8 cellular contexts compared by ENCODE assay signal in the genomic region with DNA sequence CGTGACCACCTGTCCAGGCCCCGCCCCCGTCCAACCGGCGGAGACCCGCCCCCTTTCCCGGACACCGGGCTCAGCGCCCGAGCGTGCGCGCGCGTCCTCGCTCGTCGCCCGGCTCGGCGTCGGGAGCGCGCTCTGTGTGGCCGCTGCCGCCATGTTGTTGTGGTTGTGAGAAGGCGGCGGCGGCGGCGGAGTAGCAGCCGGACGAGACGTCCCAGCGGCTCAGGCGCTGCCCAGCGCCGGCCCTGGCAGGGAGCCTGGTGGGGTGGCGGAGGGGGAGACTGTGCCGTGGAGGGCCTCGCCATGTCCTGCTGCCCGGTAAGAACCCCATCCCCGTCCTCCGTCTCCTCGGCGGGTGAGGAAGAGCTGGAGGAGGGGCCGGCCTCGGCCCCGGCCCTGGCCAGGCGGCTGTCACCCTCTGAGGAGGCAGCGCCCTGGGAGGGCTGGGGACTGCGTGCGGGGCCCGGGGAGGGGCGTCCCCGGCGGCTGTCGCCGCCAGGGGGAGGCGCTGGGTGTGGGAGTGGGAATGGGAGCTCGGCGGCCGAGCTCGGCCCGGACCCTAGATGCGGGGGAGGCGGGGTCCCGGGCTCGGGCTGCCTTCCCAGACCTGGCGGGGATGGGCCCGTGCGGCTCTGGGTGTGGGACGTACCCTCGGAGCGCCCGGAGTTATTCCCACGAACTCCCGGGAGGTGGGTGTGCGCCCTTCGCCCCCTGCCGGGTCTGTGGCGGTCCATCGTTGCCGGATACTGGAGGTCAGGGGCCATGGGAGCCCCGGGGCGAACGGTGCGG. TPM values are rescaled to one million over a fixed set of nuclear protein-coding genes. Genes with fewer than 3 reads are reported as not detected.
DNase-seq lines count a peak whose midpoint lies in the region; ATAC-seq and TF ChIP-seq lines count a peak whose summit lies in the region.

A gene (plus strand): TSS at position 130 of the 786 bp plus-strand sequence. CDS start 87,886 bp downstream, outside the sequence.

- H3K4me1 ChIP-seq in HEK293 (ENCODE audit: control insufficient read depth, insufficient read depth, low read length) (peaks cover 19% of the 10 kb centered on the region), adrenal gland (replicated peaks in 1 of 2) (peaks cover 14 to 45% of the 10 kb centered on the region in 2 donors), heart right ventricle (peaks cover 11 to 50% (median 46%) of the 10 kb centered on the region in 9 donors), upper lobe of left lung (peaks cover 40 to 43% (median 41%) of the 10 kb centered on the region in 4 donors)

- ATAC-seq in heart right ventricle, result peak; percentile 90 to 97 (median 94)
- ATAC-seq in upper lobe of left lung (ENCODE audit: low FRiP score in 2 of 2), result peak; percentile 88 to 93

- no peaks in the 10 kb centered on the region for H3K36me3 ChIP-seq in HEK293 (ENCODE audit: control insufficient read depth in 2 of 2, insufficient read depth in 1 of 2, low read length in 2 of 2)
- H3K36me3 ChIP-seq in adrenal gland (replicated peaks in 1 of 2), result no peaks in the 10 kb centered on the region
- H3K36me3 ChIP-seq in heart right ventricle, result no peaks in the 10 kb centered on the region
- H3K36me3 ChIP-seq in upper lobe of left lung, result no peaks in the 10 kb centered on the region

- H3K9me3 ChIP-seq in HEK293 (ENCODE audit: control insufficient read depth, insufficient read depth, low read depth, low read length) (no peaks in the 10 kb centered on the region), adrenal gland (replicated peaks in 1 of 3) (no peaks in the 10 kb centered on the region), heart right ventricle (no peaks in the 10 kb centered on the region), upper lobe of left lung (no peaks in the 10 kb centered on the region)

- peak within 1 kb of the TSS; percentile 97 for H3K27ac ChIP-seq in HEK293 (ENCODE audit: extremely low read depth, low read depth, low read length)
- peak within 1 kb of the TSS; percentile 91 to 97 (median 95) for H3K27ac ChIP-seq in adrenal gland
- peak within 1 kb of the TSS; percentile 86 to 100 (median 98) for H3K27ac ChIP-seq in heart right ventricle
- H3K27ac ChIP-seq in upper lobe of left lung, result peak within 1 kb of the TSS; percentile 95 to 99 (median 98)

- TF ChIP-seq CTCF in HEK293 (tag by site-specific recombination; IDR thresholded peaks at IDR 0.05), result peak; percentile 62
- peak; percentile 23 to 52 (median 44) for TF ChIP-seq CTCF in adrenal gland (IDR thresholded peaks at IDR 0.05)
- TF ChIP-seq CTCF in heart right ventricle (IDR thresholded peaks at IDR 0.05), result peak in 8 of 9 donors; percentile 8 to 70 (median 54)
- TF ChIP-seq CTCF in upper lobe of left lung (IDR thresholded peaks at IDR 0.05), result peak in 5 of 6 experiments; percentile 48 to 71 (median 64)

- H3K27me3 ChIP-seq in adrenal gland, result no peaks in the 10 kb centered on the region
- H3K27me3 ChIP-seq in heart right ventricle, result no peaks in the 10 kb centered on the region
- no peaks in the 10 kb centered on the region for H3K27me3 ChIP-seq in upper lobe of left lung

- TF ChIP-seq POLR2A in adrenal gland (IDR thresholded peaks at IDR 0.05) (peak; percentile 67 to 80), upper lobe of left lung (IDR thresholded peaks at IDR 0.05) (peak in 3 of 4 donors; percentile 39 to 87 (median 81))

- intact Hi-C loops in adrenal gland (cut with DNase I), result loop anchor here in 1 of 2 donors (10.0 kb wide), 1 partner anchor 122 kb away; no protein-coding TSS in a partner anchor
- intact Hi-C loops in heart right ventricle (cut with DNase I), result loop anchor here in 7 of 10 donors (1.0 to 10.0 kb wide), 4 partner anchors 45 to 122 kb away; a partner anchor contains a TSS
- intact Hi-C loops in posterior vena cava (cut with DNase I), result no loop called here

- peak within 1 kb of the TSS; percentile 99 for H3K4me3 ChIP-seq in HEK293 (ENCODE audit: low read depth, low read length)
- H3K4me3 ChIP-seq in adrenal gland, result peak within 1 kb of the TSS; percentile 65 to 96 (median 89)
- H3K4me3 ChIP-seq in heart right ventricle, result peak within 1 kb of the TSS; percentile 68 to 99 (median 95)
- peak within 1 kb of the TSS; percentile 86 to 98 (median 92) for H3K4me3 ChIP-seq in upper lobe of left lung

- POLR2A ChIA-PET in HEK293 (lab: Yijun Ruan, JAX), result interaction anchor here (0.7 to 1.7 kb wide), 15 partner anchors 11 to 118 kb away, joined by 3 to 9 read pairs (median 4); a partner anchor contains a TSS

- CTCF ChIA-PET in HEK293 (lab: Yijun Ruan, JAX), result interaction anchor here (0.5 to 1.7 kb wide), 6 partner anchors 21 to 244 kb away, joined by 3 to 5 read pairs (median 4); a partner anchor contains a TSS

- peak; percentile 77 for DNase-seq in GM04504 (ENCODE audit: low read depth)
- DNase-seq in NCI-H1092 (lab: John Stamatoyannopoulos, UW), result peak; percentile 91
- DNase-seq in T-helper 1 cell, result peak; percentile 76 to 93 (median 84)
- peak; percentile 92 to 97 (median 95) for DNase-seq in adrenal gland
- DNase-seq in heart right ventricle, result peak; percentile 94 to 96
- DNase-seq in posterior vena cava (ENCODE audit: low spot score), result peak; percentile 98
- peak; percentile 97 to 99 for DNase-seq in upper lobe of left lung

- no peak for TF ChIP-seq EP300 in upper lobe of left lung (IDR thresholded peaks at IDR 0.05)

- 0 to 2% (median 0%) methylated on average over 1 to 88 of the region's 88 CpGs for WGBS in adrenal gland, 4 donors
- WGBS in heart right ventricle, 2 donors, result 0% methylated on average over 78 to 88 of the region's 88 CpGs
- 0% methylated on average over 19 to 55 of the region's 88 CpGs for WGBS in upper lobe of left lung, 2 donors

TF ChIP-seq in HEK293, 187 proteins besides CTCF, POLR2A, EP300 and RAD21 (continues in another document):
- TF ChIP-seq, protein P1, sequence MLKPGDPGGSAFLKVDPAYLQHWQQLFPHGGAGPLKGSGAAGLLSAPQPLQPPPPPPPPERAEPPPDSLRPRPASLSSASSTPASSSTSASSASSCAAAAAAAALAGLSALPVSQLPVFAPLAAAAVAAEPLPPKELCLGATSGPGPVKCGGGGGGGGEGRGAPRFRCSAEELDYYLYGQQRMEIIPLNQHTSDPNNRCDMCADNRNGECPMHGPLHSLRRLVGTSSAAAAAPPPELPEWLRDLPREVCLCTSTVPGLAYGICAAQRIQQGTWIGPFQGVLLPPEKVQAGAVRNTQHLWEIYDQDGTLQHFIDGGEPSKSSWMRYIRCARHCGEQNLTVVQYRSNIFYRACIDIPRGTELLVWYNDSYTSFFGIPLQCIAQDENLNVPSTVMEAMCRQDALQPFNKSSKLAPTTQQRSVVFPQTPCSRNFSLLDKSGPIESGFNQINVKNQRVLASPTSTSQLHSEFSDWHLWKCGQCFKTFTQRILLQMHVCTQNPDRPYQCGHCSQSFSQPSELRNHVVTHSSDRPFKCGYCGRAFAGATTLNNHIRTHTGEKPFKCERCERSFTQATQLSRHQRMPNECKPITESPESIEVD (tag by site-specific recombination; IDR thresholded peaks at IDR 0.05), result no peak
- TF ChIP-seq ZNF274 (IDR thresholded peaks at IDR 0.05; ENCODE audit: low read length), result no peak
- no peak for TF ChIP-seq ZNF274 (tag by site-specific recombination; IDR thresholded peaks at IDR 0.05; ENCODE audit: borderline replicate concordance)
- 0 out of 2 replicates have a peak, but pooled peaks have one; percentile 43 for TF ChIP-seq ZNF560 (tag by site-specific recombination; IDR thresholded peaks at IDR 0.05; ENCODE audit: borderline replicate concordance)
- TF ChIP-seq BCL11A (tag by site-specific recombination; IDR thresholded peaks at IDR 0.05; ENCODE audit: low read depth), result peak; percentile 58; the same call in 1 of the 2 replicates
- no peak for TF ChIP-seq ZNF626 (tag by site-specific recombination; IDR thresholded peaks at IDR 0.05)
- no peak for TF ChIP-seq HOXC10 (CRISPR knock-in tag; IDR thresholded peaks at IDR 0.05)
- no peak for TF ChIP-seq ZNF664 (tag by site-specific recombination; IDR thresholded peaks at IDR 0.05)
- TF ChIP-seq, protein P2, sequence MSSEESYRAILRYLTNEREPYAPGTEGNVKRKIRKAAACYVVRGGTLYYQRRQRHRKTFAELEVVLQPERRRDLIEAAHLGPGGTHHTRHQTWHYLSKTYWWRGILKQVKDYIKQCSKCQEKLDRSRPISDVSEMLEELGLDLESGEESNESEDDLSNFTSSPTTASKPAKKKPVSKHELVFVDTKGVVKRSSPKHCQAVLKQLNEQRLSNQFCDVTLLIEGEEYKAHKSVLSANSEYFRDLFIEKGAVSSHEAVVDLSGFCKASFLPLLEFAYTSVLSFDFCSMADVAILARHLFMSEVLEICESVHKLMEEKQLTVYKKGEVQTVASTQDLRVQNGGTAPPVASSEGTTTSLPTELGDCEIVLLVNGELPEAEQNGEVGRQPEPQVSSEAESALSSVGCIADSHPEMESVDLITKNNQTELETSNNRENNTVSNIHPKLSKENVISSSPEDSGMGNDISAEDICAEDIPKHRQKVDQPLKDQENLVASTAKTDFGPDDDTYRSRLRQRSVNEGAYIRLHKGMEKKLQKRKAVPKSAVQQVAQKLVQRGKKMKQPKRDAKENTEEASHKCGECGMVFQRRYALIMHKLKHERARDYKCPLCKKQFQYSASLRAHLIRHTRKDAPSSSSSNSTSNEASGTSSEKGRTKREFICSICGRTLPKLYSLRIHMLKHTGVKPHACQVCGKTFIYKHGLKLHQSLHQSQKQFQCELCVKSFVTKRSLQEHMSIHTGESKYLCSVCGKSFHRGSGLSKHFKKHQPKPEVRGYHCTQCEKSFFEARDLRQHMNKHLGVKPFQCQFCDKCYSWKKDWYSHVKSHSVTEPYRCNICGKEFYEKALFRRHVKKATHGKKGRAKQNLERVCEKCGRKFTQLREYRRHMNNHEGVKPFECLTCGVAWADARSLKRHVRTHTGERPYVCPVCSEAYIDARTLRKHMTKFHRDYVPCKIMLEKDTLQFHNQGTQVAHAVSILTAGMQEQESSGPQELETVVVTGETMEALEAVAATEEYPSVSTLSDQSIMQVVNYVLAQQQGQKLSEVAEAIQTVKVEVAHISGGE (tag by site-specific recombination; conservative IDR thresholded peaks at IDR 0.05; ENCODE audit: low read depth), result peak; percentile 24; the same call in 1 of the 2 replicates
- TF ChIP-seq, protein P3, sequence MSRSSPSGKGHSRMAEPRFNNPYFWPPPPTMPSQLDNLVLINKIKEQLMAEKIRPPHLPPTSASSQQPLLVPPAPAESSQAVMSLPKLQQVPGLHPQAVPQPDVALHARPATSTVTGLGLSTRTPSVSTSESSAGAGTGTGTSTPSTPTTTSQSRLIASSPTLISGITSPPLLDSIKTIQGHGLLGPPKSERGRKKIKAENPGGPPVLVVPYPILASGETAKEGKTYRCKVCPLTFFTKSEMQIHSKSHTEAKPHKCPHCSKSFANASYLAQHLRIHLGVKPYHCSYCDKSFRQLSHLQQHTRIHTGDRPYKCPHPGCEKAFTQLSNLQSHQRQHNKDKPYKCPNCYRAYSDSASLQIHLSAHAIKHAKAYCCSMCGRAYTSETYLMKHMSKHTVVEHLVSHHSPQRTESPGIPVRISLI (tag by site-specific recombination; IDR thresholded peaks at IDR 0.05), result no peak

RNA-seq across cellular contexts. Expression of the gene that starts here (rescaled TPM):
- 10 to 100 TPM; 36.9 to 80.7 (median 51.3) TPM for total RNA-seq in adrenal gland
- polyA plus RNA-seq in adrenal gland, result 10 to 100 TPM; 23.5 to 33.9 (median 23.6) TPM
- total RNA-seq in heart right ventricle, result 10 to 100 TPM; 26.1 to 42.9 (median 36.5) TPM
- 10 to 100 TPM in 1 of 2 donors, 1 to 10 TPM in 1; 9.8 to 14.1 TPM for polyA plus RNA-seq in heart right ventricle
- 10 to 100 TPM; 35.8 to 37.6 TPM for total RNA-seq in posterior vena cava
- 100 to 1,000 TPM in 2 of 6 donors, 10 to 100 TPM in 4; 50.3 to 117 (median 70.9) TPM for total RNA-seq in upper lobe of left lung

Comparison
In these comparisons a context has a peak if more than half of its experiments do, and no peak if none do; other contexts are left out.
1. Peak in every context shown above with its lines: DNase-seq, ATAC-seq, H3K4me3 ChIP-seq and H3K27ac ChIP-seq.
2. intact Hi-C loops: an anchor here in heart right ventricle (1.0 to 10.0 kb wide); none called in posterior vena cava.